In genomic region chr6:36765943-36766648, GRCh38 we compare ENCODE assay signal across 7 cellular contexts.
A peak's percentile ranks its signal among the peaks of the same experiment; 100 is the strongest.
DNase-seq lines count a peak whose midpoint lies in the region; ATAC-seq, FAIRE-seq and TF ChIP-seq lines count a peak whose summit lies in the region.

No MANE protein-coding gene starts in this region.

- no peak overlapping the region for H3K9ac ChIP-seq in kidney (ENCODE audit: low read length in 2 of 2)

- no peak for TF ChIP-seq POLR2A in GM12892 (IDR thresholded peaks at IDR 0.05; ENCODE audit: low read depth, low read length)

- POLR2A ChIA-PET in activated B cell treated with CpG ODN at 0.5 μM for 24 hours (lab: Charles Lee): interaction anchor here (0.5 to 1.7 kb wide), 9 partner anchors 14 to 404 kb away, joined by 3 to 21 read pairs (median 4); partner anchors contain the start of genes PIM1 and PPIL1

- no peaks in the 10 kb centered on the region for H3K36me3 Mint-ChIP-seq in activated B cell treated with CpG ODN at 0.5 μM for 24 hours (ENCODE audit: low read depth)

- FAIRE-seq in GM12892 (lab: Jason Lieb, UNC) (peak; percentile 92), bronchial epithelial cell (lab: Jason Lieb, UNC) (no peak), kidney (lab: Jason Lieb, UNC) (no peak)

- H3K9me3 Mint-ChIP-seq in activated B cell treated with CpG ODN at 0.5 μM for 24 hours: no peaks in the 10 kb centered on the region

- no peak overlapping the region for H3K4me3 ChIP-seq in bronchial epithelial cell (ENCODE audit: low read depth, low read length)
- no peak overlapping the region for H3K4me3 ChIP-seq in kidney (ENCODE audit: low read length in 2 of 2)

- intact Hi-C loops in activated B cell treated with CpG ODN at 0.5 μM for 24 hours (cut with micrococcal nuclease): loop anchor here (1.0 kb wide), 5 partner anchors 16 to 444 kb away; partner anchors contain the start of gene C6orf89
- intact Hi-C loops in kidney (cut with DNase I): no loop called here

- H3K4me3 Mint-ChIP-seq in activated B cell treated with CpG ODN at 0.5 μM for 24 hours: peak overlapping the region; percentile 44

- ATAC-seq in HG02981 (IDR thresholded peaks at IDR 0.05; ENCODE audit: unreplicated experiment) (peak; percentile 81), activated B cell treated with CpG ODN at 0.5 μM for 24 hours (ENCODE audit: low read depth) (peak; percentile 92)

- no peaks in the 10 kb centered on the region for H3K27me3 Mint-ChIP-seq in activated B cell treated with CpG ODN at 0.5 μM for 24 hours

- no peaks in the 10 kb centered on the region for H3K9me3 ChIP-seq in kidney (ENCODE audit: control insufficient read depth in 1 of 2, low read length in 2 of 2)

- TF ChIP-seq CTCF in activated B cell treated with CpG ODN at 0.5 μM for 24 hours (IDR thresholded peaks at IDR 0.05): peak; percentile 63
- TF ChIP-seq CTCF in bronchial epithelial cell (IDR thresholded peaks at IDR 0.05; ENCODE audit: insufficient read depth, low read length, severe bottlenecking): peak; percentile 95
- TF ChIP-seq CTCF in kidney (IDR thresholded peaks at IDR 0.05; ENCODE audit: borderline replicate concordance, extremely low read depth, insufficient read depth): peak; percentile 84

- DNase-seq in GM12892 (ENCODE audit: insufficient read length) (peak; percentile 86), NCI-H2196 treated with DMSO at 0.1 percent for 48 hours (lab: John Stamatoyannopoulos, UW; ENCODE audit: unreplicated experiment) (peak; percentile 60), activated B cell treated with CpG ODN at 0.5 μM for 24 hours (peak; percentile 66), bronchial epithelial cell (ENCODE audit: low read depth) (peak; percentile 66), kidney (peak; percentile 90)
- DNase-seq in stimulated activated CD4-positive, alpha-beta T cell treated with anti-CD3 and anti-CD28 coated beads, Interleukin-1b, Interleukin-23, amount 100 ng/mL, for 4 hours (ENCODE audit: low read depth in 2 of 2): peak; percentile 69 to 74

- no peak overlapping the region for H3K27ac ChIP-seq in kidney (ENCODE audit: low read depth in 2 of 2, low read length in 2 of 2)

- no peaks in the 10 kb centered on the region for H3K36me3 ChIP-seq in bronchial epithelial cell (ENCODE audit: control insufficient read depth, insufficient read depth, low read length)
- H3K36me3 ChIP-seq in kidney (ENCODE audit: control insufficient read depth in 1 of 2, insufficient read depth in 2 of 2, low read length in 2 of 2): no peaks in the 10 kb centered on the region

- H3K27ac Mint-ChIP-seq in activated B cell treated with CpG ODN at 0.5 μM for 24 hours: peak overlapping the region; percentile 24

- no peaks in the 10 kb centered on the region for H3K27me3 ChIP-seq in bronchial epithelial cell (ENCODE audit: control insufficient read depth, insufficient read depth, low read length)

- CTCF ChIA-PET in activated B cell treated with CpG ODN at 0.5 μM for 24 hours (lab: Charles Lee): interaction anchor here (0.7 to 7.7 kb wide), 20 partner anchors 11 to 447 kb away, joined by 3 to 98 read pairs (median 5); partner anchors contain the start of genes C6orf89, MTCH1 and PPIL1

- peaks cover 51% of the 10 kb centered on the region for H3K4me1 Mint-ChIP-seq in activated B cell treated with CpG ODN at 0.5 μM for 24 hours

- H3K4me1 ChIP-seq in kidney (ENCODE audit: control insufficient read depth in 1 of 2, insufficient read depth in 1 of 2, low read depth in 1 of 2, low read length in 2 of 2): peaks cover 5 to 8% of the 10 kb centered on the region in 2 donors
